Comparison of ENCODE assay signal across 8 cellular contexts in genomic region chr4:8267077-8267476, GRCh38. TPM values are rescaled to one million over a fixed set of nuclear protein-coding genes. Genes with fewer than 3 reads are reported as not detected.
DNase-seq lines count a peak whose midpoint lies in the region; ATAC-seq and TF ChIP-seq lines count a peak whose summit lies in the region.

No MANE protein-coding gene starts in this region.

- no peak for TF ChIP-seq EP300 in suprapubic skin (IDR thresholded peaks at IDR 0.05)

- no peaks in the 10 kb centered on the region for H3K9me3 ChIP-seq in adrenal gland (replicated peaks in 1 of 3)
- H3K9me3 ChIP-seq in suprapubic skin = no peaks in the 10 kb centered on the region

- DNase-seq in AML-193 (lab: John Stamatoyannopoulos, UW) (peak; percentile 12 to 33), NCI-H2196 treated with DMSO at 0.1 percent for 48 hours (lab: John Stamatoyannopoulos, UW; ENCODE audit: unreplicated experiment) (peak; percentile 27), adrenal gland (peak; percentile 45 to 77 (median 67)), islet precursor cell (peak; percentile 79), suprapubic skin (ENCODE audit: low spot score in 2 of 2) (peak in 1 of 2 donors; percentile 89), NCI-H2227 treated with DMSO at 0.1 percent for 48 hours (lab: John Stamatoyannopoulos, UW) (no peak)

- TF ChIP-seq POLR2A in adrenal gland (IDR thresholded peaks at IDR 0.05) (no peak), suprapubic skin (IDR thresholded peaks at IDR 0.05) (no peak)

- TF ChIP-seq CTCF in adrenal gland (IDR thresholded peaks at IDR 0.05) (peak; percentile 21 to 58 (median 51)), suprapubic skin (IDR thresholded peaks at IDR 0.05) (peak; percentile 16 to 68)

- intact Hi-C loops in adrenal gland (cut with DNase I) = no loop called here

- peak overlapping the region in 1 of 5 donors; percentile 85 for H3K27ac ChIP-seq in adrenal gland
- H3K27ac ChIP-seq in suprapubic skin = no peak overlapping the region

- WGBS in adrenal gland, 4 donors = 43 to 54% (median 49%) methylated on average over 9 to 13 of the region's 13 CpGs
- 39% methylated on average over 12 of the region's 13 CpGs for WGBS in suprapubic skin

- H3K27me3 ChIP-seq in adrenal gland = peaks cover 10% of the 10 kb centered on the region
- H3K27me3 ChIP-seq in suprapubic skin = peaks cover 25% of the 10 kb centered on the region

- H3K4me3 ChIP-seq in adrenal gland = no peak overlapping the region
- no peak overlapping the region for H3K4me3 ChIP-seq in suprapubic skin

- H3K4me1 ChIP-seq in adrenal gland (replicated peaks in 1 of 2) (peaks cover 4 to 9% of the 10 kb centered on the region in 2 donors), suprapubic skin (peaks cover 22% of the 10 kb centered on the region)

- H3K36me3 ChIP-seq in adrenal gland (replicated peaks in 1 of 2) = no peaks in the 10 kb centered on the region
- H3K36me3 ChIP-seq in suprapubic skin = no peaks in the 10 kb centered on the region

- ATAC-seq in GM18511 (IDR thresholded peaks at IDR 0.05; ENCODE audit: unreplicated experiment) (peak; percentile 80), GM19395 (IDR thresholded peaks at IDR 0.05; ENCODE audit: unreplicated experiment) (no peak)

RNA-seq across cellular contexts. Expression of gene HTRA3, which starts 2.5 kb away (rescaled TPM):
- total RNA-seq in adrenal gland (10 to 100 TPM in 1 of 8 donors, 1 to 10 TPM in 7; 2.3 to 10.6 (median 4.0) TPM), suprapubic skin (10 to 100 TPM in 2 of 4 donors, 1 to 10 TPM in 2; 3.3 to 22.5 (median 10.3) TPM)
- polyA plus RNA-seq in adrenal gland = 10 to 100 TPM in 1 of 3 donors, 1 to 10 TPM in 2; 1.6 to 14.0 (median 4.0) TPM
